1 cellular context compared by ENCODE assay signal in the genomic region with DNA sequence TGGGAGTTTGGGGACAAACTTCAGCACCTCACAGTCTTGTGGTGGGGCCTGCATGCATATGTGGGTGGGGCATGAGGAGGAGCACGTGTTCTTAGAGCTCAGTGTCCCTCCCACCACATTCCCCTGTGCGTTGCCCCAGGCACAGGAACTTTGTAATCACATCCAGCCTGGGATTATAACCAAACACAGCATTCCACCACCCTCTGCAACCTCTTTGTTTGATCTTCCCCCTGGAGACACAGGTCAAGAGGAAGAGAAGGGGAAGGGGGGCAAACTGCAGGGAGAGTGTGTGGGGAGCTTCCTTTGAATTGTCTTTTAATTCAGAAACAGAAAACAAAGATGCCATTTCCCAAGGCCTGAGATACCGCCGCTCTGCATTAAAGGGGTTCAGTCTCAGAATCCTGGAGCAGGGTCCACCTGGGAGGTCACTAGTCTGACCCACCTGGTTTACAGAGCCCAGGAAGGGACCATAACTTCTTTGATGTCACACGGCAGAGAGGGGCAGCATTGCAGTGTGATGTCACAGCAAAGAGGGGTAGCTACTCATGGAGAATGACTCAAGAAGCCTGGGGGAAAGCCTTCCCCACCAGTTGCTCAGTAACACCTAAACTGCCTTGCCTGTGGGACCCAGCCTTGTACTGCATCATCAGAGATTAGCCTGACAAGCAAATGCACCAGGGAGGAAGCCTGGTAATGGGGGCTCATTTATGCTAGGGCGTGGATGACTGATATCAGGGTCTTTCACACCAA.
TF ChIP-seq lines count a peak whose summit lies in the region.

No MANE protein-coding gene starts in this region.

TF ChIP-seq in HepG2, 621 proteins besides CTCF, POLR2A, EP300 and RAD21 (continued from another document and continues in another):
- TF ChIP-seq, protein P1, sequence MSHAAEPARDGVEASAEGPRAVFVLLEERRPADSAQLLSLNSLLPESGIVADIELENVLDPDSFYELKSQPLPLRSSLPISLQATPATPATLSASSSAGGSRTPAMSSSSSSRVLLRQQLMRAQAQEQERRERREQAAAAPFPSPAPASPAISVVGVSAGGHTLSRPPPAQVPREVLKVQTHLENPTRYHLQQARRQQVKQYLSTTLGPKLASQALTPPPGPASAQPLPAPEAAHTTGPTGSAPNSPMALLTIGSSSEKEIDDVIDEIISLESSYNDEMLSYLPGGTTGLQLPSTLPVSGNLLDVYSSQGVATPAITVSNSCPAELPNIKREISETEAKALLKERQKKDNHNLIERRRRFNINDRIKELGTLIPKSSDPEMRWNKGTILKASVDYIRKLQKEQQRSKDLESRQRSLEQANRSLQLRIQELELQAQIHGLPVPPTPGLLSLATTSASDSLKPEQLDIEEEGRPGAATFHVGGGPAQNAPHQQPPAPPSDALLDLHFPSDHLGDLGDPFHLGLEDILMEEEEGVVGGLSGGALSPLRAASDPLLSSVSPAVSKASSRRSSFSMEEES (CRISPR knock-in tag; IDR thresholded peaks at IDR 0.05) = peak; percentile 75; the same call in 1 of the 2 replicates
- TF ChIP-seq, protein P2, sequence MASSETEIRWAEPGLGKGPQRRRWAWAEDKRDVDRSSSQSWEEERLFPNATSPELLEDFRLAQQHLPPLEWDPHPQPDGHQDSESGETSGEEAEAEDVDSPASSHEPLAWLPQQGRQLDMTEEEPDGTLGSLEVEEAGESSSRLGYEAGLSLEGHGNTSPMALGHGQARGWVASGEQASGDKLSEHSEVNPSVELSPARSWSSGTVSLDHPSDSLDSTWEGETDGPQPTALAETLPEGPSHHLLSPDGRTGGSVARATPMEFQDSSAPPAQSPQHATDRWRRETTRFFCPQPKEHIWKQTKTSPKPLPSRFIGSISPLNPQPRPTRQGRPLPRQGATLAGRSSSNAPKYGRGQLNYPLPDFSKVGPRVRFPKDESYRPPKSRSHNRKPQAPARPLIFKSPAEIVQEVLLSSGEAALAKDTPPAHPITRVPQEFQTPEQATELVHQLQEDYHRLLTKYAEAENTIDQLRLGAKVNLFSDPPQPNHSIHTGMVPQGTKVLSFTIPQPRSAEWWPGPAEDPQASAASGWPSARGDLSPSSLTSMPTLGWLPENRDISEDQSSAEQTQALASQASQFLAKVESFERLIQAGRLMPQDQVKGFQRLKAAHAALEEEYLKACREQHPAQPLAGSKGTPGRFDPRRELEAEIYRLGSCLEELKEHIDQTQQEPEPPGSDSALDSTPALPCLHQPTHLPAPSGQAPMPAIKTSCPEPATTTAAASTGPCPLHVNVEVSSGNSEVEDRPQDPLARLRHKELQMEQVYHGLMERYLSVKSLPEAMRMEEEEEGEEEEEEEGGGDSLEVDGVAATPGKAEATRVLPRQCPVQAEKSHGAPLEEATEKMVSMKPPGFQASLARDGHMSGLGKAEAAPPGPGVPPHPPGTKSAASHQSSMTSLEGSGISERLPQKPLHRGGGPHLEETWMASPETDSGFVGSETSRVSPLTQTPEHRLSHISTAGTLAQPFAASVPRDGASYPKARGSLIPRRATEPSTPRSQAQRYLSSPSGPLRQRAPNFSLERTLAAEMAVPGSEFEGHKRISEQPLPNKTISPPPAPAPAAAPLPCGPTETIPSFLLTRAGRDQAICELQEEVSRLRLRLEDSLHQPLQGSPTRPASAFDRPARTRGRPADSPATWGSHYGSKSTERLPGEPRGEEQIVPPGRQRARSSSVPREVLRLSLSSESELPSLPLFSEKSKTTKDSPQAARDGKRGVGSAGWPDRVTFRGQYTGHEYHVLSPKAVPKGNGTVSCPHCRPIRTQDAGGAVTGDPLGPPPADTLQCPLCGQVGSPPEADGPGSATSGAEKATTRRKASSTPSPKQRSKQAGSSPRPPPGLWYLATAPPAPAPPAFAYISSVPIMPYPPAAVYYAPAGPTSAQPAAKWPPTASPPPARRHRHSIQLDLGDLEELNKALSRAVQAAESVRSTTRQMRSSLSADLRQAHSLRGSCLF (CRISPR knock-in tag; IDR thresholded peaks at IDR 0.05; ENCODE audit: borderline replicate concordance) = no peak
- TF ChIP-seq, protein P3, sequence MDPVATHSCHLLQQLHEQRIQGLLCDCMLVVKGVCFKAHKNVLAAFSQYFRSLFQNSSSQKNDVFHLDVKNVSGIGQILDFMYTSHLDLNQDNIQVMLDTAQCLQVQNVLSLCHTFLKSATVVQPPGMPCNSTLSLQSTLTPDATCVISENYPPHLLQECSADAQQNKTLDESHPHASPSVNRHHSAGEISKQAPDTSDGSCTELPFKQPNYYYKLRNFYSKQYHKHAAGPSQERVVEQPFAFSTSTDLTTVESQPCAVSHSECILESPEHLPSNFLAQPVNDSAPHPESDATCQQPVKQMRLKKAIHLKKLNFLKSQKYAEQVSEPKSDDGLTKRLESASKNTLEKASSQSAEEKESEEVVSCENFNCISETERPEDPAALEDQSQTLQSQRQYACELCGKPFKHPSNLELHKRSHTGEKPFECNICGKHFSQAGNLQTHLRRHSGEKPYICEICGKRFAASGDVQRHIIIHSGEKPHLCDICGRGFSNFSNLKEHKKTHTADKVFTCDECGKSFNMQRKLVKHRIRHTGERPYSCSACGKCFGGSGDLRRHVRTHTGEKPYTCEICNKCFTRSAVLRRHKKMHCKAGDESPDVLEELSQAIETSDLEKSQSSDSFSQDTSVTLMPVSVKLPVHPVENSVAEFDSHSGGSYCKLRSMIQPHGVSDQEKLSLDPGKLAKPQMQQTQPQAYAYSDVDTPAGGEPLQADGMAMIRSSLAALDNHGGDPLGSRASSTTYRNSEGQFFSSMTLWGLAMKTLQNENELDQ (CRISPR knock-in tag; IDR thresholded peaks at IDR 0.05; ENCODE audit: borderline replicate concordance) = no peak
- TF ChIP-seq, protein P4, sequence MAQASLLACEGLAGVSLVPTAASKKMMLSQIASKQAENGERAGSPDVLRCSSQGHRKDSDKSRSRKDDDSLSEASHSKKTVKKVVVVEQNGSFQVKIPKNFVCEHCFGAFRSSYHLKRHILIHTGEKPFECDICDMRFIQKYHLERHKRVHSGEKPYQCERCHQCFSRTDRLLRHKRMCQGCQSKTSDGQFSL (CRISPR knock-in tag; IDR thresholded peaks at IDR 0.05) = no peak
- TF ChIP-seq PHF20 (CRISPR knock-in tag; IDR thresholded peaks at IDR 0.05) (no peak), ZBTB7A (CRISPR knock-in tag; IDR thresholded peaks at IDR 0.05) (0 out of 2 replicates have a peak, but pooled peaks have one; percentile 40), NFE2L2 (IDR thresholded peaks at IDR 0.05; ENCODE audit: low read length) (no peak), SRSF9 (IDR thresholded peaks at IDR 0.05; ENCODE audit: borderline replicate concordance, insufficient read depth, low read depth, low read length, poor library complexity, severe bottlenecking) (no peak), YEATS2 (CRISPR knock-in tag; IDR thresholded peaks at IDR 0.05; ENCODE audit: borderline replicate concordance) (peak; percentile 20), HNRNPUL1 (IDR thresholded peaks at IDR 0.05; ENCODE audit: low read depth, low read length) (no peak), TBP (CRISPR knock-in tag; IDR thresholded peaks at IDR 0.05) (no peak), ZNF563 (CRISPR knock-in tag; IDR thresholded peaks at IDR 0.05) (peak; percentile 45; the same call in 1 of the 2 replicates), CREB1 (IDR thresholded peaks at IDR 0.05) (peak; percentile 64; the same call in 1 of the 2 replicates), CREB1 (CRISPR knock-in tag; IDR thresholded peaks at IDR 0.05) (peak; percentile 77), POGZ (CRISPR knock-in tag; IDR thresholded peaks at IDR 0.05) (peak; percentile 66; the same call in 1 of the 2 replicates), HNF4A (CRISPR knock-in tag; IDR thresholded peaks at IDR 0.05) (peak; percentile 80)
- TF ChIP-seq, protein P5, sequence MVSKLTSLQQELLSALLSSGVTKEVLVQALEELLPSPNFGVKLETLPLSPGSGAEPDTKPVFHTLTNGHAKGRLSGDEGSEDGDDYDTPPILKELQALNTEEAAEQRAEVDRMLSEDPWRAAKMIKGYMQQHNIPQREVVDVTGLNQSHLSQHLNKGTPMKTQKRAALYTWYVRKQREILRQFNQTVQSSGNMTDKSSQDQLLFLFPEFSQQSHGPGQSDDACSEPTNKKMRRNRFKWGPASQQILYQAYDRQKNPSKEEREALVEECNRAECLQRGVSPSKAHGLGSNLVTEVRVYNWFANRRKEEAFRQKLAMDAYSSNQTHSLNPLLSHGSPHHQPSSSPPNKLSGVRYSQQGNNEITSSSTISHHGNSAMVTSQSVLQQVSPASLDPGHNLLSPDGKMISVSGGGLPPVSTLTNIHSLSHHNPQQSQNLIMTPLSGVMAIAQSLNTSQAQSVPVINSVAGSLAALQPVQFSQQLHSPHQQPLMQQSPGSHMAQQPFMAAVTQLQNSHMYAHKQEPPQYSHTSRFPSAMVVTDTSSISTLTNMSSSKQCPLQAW (CRISPR knock-in tag; IDR thresholded peaks at IDR 0.05) = peak; percentile 43; the same call in 1 of the 2 replicates
- TF ChIP-seq, protein P6, sequence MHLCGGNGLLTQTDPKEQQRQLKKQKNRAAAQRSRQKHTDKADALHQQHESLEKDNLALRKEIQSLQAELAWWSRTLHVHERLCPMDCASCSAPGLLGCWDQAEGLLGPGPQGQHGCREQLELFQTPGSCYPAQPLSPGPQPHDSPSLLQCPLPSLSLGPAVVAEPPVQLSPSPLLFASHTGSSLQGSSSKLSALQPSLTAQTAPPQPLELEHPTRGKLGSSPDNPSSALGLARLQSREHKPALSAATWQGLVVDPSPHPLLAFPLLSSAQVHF (CRISPR knock-in tag; IDR thresholded peaks at IDR 0.05) = no peak
- TF ChIP-seq, protein P7, sequence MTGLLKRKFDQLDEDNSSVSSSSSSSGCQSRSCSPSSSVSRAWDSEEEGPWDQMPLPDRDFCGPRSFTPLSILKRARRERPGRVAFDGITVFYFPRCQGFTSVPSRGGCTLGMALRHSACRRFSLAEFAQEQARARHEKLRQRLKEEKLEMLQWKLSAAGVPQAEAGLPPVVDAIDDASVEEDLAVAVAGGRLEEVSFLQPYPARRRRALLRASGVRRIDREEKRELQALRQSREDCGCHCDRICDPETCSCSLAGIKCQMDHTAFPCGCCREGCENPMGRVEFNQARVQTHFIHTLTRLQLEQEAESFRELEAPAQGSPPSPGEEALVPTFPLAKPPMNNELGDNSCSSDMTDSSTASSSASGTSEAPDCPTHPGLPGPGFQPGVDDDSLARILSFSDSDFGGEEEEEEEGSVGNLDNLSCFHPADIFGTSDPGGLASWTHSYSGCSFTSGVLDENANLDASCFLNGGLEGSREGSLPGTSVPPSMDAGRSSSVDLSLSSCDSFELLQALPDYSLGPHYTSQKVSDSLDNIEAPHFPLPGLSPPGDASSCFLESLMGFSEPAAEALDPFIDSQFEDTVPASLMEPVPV (CRISPR knock-in tag; IDR thresholded peaks at IDR 0.05) = no peak
- TF ChIP-seq, protein P8, sequence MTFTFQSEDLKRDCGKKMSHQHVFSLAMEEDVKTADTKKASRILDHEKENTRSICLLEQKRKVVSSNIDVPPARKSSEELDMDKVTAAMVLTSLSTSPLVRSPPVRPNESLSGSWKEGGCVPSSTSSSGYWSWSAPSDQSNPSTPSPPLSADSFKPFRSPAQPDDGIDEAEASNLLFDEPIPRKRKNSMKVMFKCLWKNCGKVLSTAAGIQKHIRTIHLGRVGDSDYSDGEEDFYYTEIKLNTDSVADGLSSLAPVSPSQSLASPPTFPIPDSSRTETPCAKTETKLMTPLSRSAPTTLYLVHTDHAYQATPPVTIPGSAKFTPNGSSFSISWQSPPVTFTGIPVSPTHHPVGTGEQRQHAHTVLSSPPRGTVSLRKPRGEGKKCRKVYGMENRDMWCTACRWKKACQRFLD (CRISPR knock-in tag; IDR thresholded peaks at IDR 0.05; ENCODE audit: borderline replicate concordance) = no peak
- TF ChIP-seq, protein P9, sequence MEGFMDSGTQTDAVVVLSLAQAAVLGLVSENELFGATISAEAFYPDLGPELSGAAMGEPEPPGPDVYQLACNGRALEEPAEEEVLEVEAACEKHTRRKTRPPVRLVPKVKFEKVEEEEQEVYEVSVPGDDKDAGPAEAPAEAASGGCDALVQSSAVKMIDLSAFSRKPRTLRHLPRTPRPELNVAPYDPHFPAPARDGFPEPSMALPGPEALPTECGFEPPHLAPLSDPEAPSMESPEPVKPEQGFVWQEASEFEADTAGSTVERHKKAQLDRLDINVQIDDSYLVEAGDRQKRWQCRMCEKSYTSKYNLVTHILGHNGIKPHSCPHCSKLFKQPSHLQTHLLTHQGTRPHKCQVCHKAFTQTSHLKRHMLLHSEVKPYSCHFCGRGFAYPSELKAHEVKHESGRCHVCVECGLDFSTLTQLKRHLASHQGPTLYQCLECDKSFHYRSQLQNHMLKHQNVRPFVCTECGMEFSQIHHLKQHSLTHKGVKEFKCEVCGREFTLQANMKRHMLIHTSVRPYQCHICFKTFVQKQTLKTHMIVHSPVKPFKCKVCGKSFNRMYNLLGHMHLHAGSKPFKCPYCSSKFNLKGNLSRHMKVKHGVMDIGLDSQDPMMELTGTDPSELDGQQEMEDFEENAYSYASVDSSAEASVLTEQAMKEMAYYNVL (CRISPR knock-in tag; IDR thresholded peaks at IDR 0.05; ENCODE audit: borderline replicate concordance) = peak; percentile 92
- TF ChIP-seq, protein P10, sequence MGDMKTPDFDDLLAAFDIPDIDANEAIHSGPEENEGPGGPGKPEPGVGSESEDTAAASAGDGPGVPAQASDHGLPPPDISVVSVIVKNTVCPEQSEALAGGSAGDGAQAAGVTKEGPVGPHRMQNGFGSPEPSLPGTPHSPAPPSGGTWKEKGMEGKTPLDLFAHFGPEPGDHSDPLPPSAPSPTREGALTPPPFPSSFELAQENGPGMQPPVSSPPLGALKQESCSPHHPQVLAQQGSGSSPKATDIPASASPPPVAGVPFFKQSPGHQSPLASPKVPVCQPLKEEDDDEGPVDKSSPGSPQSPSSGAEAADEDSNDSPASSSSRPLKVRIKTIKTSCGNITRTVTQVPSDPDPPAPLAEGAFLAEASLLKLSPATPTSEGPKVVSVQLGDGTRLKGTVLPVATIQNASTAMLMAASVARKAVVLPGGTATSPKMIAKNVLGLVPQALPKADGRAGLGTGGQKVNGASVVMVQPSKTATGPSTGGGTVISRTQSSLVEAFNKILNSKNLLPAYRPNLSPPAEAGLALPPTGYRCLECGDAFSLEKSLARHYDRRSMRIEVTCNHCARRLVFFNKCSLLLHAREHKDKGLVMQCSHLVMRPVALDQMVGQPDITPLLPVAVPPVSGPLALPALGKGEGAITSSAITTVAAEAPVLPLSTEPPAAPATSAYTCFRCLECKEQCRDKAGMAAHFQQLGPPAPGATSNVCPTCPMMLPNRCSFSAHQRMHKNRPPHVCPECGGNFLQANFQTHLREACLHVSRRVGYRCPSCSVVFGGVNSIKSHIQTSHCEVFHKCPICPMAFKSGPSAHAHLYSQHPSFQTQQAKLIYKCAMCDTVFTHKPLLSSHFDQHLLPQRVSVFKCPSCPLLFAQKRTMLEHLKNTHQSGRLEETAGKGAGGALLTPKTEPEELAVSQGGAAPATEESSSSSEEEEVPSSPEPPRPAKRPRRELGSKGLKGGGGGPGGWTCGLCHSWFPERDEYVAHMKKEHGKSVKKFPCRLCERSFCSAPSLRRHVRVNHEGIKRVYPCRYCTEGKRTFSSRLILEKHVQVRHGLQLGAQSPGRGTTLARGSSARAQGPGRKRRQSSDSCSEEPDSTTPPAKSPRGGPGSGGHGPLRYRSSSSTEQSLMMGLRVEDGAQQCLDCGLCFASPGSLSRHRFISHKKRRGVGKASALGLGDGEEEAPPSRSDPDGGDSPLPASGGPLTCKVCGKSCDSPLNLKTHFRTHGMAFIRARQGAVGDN (CRISPR knock-in tag; IDR thresholded peaks at IDR 0.05) = peak; percentile 61
- TF ChIP-seq, protein P11, sequence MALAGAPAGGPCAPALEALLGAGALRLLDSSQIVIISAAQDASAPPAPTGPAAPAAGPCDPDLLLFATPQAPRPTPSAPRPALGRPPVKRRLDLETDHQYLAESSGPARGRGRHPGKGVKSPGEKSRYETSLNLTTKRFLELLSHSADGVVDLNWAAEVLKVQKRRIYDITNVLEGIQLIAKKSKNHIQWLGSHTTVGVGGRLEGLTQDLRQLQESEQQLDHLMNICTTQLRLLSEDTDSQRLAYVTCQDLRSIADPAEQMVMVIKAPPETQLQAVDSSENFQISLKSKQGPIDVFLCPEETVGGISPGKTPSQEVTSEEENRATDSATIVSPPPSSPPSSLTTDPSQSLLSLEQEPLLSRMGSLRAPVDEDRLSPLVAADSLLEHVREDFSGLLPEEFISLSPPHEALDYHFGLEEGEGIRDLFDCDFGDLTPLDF (CRISPR knock-in tag; IDR thresholded peaks at IDR 0.05) = no peak
